Comparison of ENCODE assay signal across 27 cellular contexts in the genomic region with DNA sequence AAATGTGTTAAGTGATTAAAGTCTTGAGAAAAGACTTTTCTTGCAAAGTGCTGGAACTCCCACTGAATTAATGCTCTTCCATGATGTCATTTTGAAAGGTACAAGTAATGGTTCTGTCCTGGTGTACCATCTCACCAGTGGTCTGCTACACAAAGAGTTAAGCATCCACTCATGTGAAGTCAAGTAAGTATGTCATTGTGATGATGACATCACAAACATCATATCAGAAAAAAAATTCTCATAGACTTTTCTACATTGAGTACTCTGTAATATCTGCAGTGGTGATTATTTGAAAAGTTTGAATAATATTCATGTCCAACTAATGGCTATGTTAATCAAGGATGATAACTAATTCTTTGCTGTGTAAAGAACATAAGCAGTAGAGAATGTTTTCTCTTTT.
"Had no signal": no experiment of that assay in that cellular context is flagged by ENCODE, and none has a peak within 500 bp of the region (broad histone marks: within the 10 kb centered on the region; RNA-seq: fewer than 3 reads in every experiment).

No MANE protein-coding gene starts in this region.

- H3K27ac Mint-ChIP-seq: dendritic cell treated with granulocyte-macrophage colony-stimulating factor and Interleukin-4, amounts not matched to agents 40 ng/mL and 50 ng/mL, for 4 days; endodermal cell; memory B cell had no signal

- H3K27me3 Mint-ChIP-seq: dendritic cell treated with granulocyte-macrophage colony-stimulating factor and Interleukin-4, amounts not matched to agents 40 ng/mL and 50 ng/mL, for 4 days; effector memory CD8-positive, alpha-beta T cell; memory B cell had no signal

- FAIRE-seq: endometrium, islet of Langerhans, keratinocyte had no signal

- DNase-seq: colonic mucosa; cortex of kidney; effector CD8-positive, alpha-beta T cell; effector memory CD8-positive, alpha-beta T cell; endodermal cell; erythroblast; esophagus squamous epithelium; foreskin fibroblast; foreskin melanocyte; gastrocnemius medialis; glutamatergic neuron; head of caudate nucleus; heart right ventricle; hippocampal formation; left cardiac atrium; left lung; left ventricle myocardium superior; lower lobe of right lung; mesendoderm; midbrain had no signal

- H3K4me3 ChIP-seq: colonic mucosa, esophagus squamous epithelium, gastrocnemius medialis, heart right ventricle, left lung, lower lobe of right lung had no signal

- H3K27ac ChIP-seq: colonic mucosa, epithelial cell of prostate, esophagus squamous epithelium, gastrocnemius medialis, heart right ventricle, left lung, lower lobe of right lung had no signal

- H3K27me3 ChIP-seq: colonic mucosa, esophagus squamous epithelium, gastrocnemius medialis, heart right ventricle, left lung had no signal

- H3K9me3 ChIP-seq: colonic mucosa, esophagus squamous epithelium, gastrocnemius medialis, heart right ventricle, left lung, lower lobe of right lung had no signal

- H3K9me3 Mint-ChIP-seq: dendritic cell treated with granulocyte-macrophage colony-stimulating factor and Interleukin-4, amounts not matched to agents 40 ng/mL and 50 ng/mL, for 4 days; effector memory CD8-positive, alpha-beta T cell had no signal

- H3K4me1 ChIP-seq: colonic mucosa, esophagus squamous epithelium, gastrocnemius medialis, heart right ventricle, left lung, lower lobe of right lung had no signal

- H3K4me3 Mint-ChIP-seq: dendritic cell treated with granulocyte-macrophage colony-stimulating factor and Interleukin-4, amounts not matched to agents 40 ng/mL and 50 ng/mL, for 4 days; effector memory CD8-positive, alpha-beta T cell; endodermal cell; memory B cell had no signal

- ATAC-seq: effector memory CD8-positive, alpha-beta T cell; esophagus mucosa; gastrocnemius medialis; heart right ventricle; left cardiac atrium; left lung; left ventricle myocardium superior; lower lobe of right lung had no signal

- H3K4me1 Mint-ChIP-seq: endodermal cell, memory B cell had no signal
